1 cellular context compared by ENCODE assay signal in the genomic region with DNA sequence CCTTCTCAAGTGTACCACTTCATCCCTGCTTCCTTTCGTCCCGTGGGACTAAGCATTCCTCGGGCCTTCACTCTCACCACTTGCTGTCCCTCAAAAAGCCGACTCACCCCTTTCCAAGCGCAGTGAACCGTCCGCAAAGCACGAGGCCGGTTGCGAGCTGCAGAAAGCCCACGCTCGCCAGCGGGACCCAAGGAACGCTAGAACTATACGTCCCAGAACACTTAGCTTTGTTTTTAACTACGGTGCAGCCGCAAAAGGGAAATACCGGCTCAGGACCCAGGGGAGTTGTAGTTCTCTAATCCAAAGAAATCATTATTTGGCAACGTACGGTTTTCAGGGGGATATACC.
TF ChIP-seq lines count a peak whose summit lies in the region.

No MANE protein-coding gene starts in this region.

TF ChIP-seq in WTC11, 78 proteins besides CTCF, POLR2A, EP300 and RAD21 (continued from another document):
- TF ChIP-seq, protein P1, sequence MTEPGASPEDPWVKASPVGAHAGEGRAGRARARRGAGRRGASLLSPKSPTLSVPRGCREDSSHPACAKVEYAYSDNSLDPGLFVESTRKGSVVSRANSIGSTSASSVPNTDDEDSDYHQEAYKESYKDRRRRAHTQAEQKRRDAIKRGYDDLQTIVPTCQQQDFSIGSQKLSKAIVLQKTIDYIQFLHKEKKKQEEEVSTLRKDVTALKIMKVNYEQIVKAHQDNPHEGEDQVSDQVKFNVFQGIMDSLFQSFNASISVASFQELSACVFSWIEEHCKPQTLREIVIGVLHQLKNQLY (CRISPR knock-in tag; IDR thresholded peaks at IDR 0.05) = no peak
- TF ChIP-seq, protein P2, sequence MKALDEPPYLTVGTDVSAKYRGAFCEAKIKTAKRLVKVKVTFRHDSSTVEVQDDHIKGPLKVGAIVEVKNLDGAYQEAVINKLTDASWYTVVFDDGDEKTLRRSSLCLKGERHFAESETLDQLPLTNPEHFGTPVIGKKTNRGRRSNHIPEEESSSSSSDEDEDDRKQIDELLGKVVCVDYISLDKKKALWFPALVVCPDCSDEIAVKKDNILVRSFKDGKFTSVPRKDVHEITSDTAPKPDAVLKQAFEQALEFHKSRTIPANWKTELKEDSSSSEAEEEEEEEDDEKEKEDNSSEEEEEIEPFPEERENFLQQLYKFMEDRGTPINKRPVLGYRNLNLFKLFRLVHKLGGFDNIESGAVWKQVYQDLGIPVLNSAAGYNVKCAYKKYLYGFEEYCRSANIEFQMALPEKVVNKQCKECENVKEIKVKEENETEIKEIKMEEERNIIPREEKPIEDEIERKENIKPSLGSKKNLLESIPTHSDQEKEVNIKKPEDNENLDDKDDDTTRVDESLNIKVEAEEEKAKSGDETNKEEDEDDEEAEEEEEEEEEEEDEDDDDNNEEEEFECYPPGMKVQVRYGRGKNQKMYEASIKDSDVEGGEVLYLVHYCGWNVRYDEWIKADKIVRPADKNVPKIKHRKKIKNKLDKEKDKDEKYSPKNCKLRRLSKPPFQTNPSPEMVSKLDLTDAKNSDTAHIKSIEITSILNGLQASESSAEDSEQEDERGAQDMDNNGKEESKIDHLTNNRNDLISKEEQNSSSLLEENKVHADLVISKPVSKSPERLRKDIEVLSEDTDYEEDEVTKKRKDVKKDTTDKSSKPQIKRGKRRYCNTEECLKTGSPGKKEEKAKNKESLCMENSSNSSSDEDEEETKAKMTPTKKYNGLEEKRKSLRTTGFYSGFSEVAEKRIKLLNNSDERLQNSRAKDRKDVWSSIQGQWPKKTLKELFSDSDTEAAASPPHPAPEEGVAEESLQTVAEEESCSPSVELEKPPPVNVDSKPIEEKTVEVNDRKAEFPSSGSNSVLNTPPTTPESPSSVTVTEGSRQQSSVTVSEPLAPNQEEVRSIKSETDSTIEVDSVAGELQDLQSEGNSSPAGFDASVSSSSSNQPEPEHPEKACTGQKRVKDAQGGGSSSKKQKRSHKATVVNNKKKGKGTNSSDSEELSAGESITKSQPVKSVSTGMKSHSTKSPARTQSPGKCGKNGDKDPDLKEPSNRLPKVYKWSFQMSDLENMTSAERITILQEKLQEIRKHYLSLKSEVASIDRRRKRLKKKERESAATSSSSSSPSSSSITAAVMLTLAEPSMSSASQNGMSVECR (CRISPR knock-in tag; IDR thresholded peaks at IDR 0.05; ENCODE audit: borderline replicate concordance) = no peak
- TF ChIP-seq RORB (CRISPR knock-in tag; IDR thresholded peaks at IDR 0.05) (no peak), ZNF138 (CRISPR knock-in tag; conservative IDR thresholded peaks at IDR 0.05) (no peak)
- TF ChIP-seq, protein P3, sequence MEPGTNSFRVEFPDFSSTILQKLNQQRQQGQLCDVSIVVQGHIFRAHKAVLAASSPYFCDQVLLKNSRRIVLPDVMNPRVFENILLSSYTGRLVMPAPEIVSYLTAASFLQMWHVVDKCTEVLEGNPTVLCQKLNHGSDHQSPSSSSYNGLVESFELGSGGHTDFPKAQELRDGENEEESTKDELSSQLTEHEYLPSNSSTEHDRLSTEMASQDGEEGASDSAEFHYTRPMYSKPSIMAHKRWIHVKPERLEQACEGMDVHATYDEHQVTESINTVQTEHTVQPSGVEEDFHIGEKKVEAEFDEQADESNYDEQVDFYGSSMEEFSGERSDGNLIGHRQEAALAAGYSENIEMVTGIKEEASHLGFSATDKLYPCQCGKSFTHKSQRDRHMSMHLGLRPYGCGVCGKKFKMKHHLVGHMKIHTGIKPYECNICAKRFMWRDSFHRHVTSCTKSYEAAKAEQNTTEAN (CRISPR knock-in tag; IDR thresholded peaks at IDR 0.05) = no peak
- TF ChIP-seq, protein P4, sequence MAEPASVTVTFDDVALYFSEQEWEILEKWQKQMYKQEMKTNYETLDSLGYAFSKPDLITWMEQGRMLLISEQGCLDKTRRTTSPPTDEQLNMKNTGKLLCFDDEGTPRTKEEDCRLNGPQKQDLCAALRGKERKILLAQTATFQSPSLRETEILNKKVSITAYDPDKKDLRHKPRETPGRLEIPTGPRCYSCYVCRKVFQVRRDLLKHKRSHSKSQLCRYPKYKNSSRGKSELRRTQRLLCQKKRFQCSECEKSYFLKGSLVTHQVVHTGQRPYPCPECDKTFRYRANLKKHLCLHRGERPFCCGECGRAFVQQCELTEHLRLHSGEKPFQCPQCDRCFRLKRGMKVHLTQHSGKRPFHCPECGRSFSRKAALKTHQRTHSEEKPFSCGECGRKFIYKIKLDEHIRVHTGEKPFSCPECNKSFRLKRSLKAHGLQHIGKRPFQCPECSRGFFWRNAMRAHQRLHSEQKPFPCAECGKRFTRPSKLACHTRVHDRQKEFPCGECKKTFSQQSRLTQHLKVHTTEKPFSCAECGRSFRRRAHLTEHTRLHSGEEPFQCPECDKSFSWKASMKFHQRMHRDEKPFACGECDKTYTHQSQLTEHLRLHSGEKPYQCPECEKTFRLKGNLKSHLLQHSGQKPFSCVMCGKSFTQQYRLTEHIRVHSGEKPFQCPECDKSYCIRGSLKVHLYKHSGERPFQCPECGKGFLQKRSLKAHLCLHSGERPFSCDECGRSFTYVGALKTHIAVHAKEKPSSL (CRISPR knock-in tag; conservative IDR thresholded peaks at IDR 0.05) = no peak
- TF ChIP-seq, protein P5, sequence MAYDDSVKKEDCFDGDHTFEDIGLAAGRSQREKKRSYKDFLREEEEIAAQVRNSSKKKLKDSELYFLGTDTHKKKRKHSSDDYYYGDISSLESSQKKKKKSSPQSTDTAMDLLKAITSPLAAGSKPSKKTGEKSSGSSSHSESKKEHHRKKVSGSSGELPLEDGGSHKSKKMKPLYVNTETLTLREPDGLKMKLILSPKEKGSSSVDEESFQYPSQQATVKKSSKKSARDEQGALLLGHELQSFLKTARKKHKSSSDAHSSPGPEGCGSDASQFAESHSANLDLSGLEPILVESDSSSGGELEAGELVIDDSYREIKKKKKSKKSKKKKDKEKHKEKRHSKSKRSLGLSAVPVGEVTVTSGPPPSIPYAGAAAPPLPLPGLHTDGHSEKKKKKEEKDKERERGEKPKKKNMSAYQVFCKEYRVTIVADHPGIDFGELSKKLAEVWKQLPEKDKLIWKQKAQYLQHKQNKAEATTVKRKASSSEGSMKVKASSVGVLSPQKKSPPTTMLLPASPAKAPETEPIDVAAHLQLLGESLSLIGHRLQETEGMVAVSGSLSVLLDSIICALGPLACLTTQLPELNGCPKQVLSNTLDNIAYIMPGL (CRISPR knock-in tag; IDR thresholded peaks at IDR 0.05) = no peak
